ENCODE assay signal across 8 cellular contexts in genomic region chr11:62665630-62666258, GRCh38. TPM values are rescaled to one million over a fixed set of nuclear protein-coding genes. Genes with fewer than 3 reads are reported as not detected.
DNase-seq lines count a peak whose midpoint lies in the region; ATAC-seq and TF ChIP-seq lines count a peak whose summit lies in the region.

No MANE protein-coding gene starts in this region.

- H3K4me1 ChIP-seq in left ventricle myocardium inferior: peaks cover 64% of the 10 kb centered on the region

- H3K36me3 ChIP-seq in SK-N-MC (ENCODE audit: insufficient read depth, low read length) (peaks cover 25% of the 10 kb centered on the region), left ventricle myocardium inferior (peaks cover 21% of the 10 kb centered on the region)

- H3K27ac ChIP-seq in SK-N-MC: peak overlapping the region; percentile 58
- H3K27ac ChIP-seq in left ventricle myocardium inferior (replicated peaks): peak overlapping the region; percentile 95

- peak; percentile 13 for ATAC-seq in HG03095 (IDR thresholded peaks at IDR 0.05; ENCODE audit: unreplicated experiment)
- ATAC-seq in activated naive CD8-positive, alpha-beta T cell treated with anti-CD3 and anti-CD28 coated beads, Interleukin-2, amount 10 ng/mL, durations not matched to agents 7 days and 5 days (ENCODE audit: low read depth): peak; percentile 20

- intact Hi-C loops in left ventricle myocardium inferior (cut with micrococcal nuclease): no loop called here

- TF ChIP-seq CTCF in left ventricle myocardium inferior (IDR thresholded peaks at IDR 0.05; ENCODE audit: borderline replicate concordance): no peak

- peak; percentile 43 for DNase-seq in NCI-H2171 treated with DMSO at 0.1 percent for 48 hours (lab: John Stamatoyannopoulos, UW)
- no peak for DNase-seq in NCI-H2171 (lab: John Stamatoyannopoulos, UW)
- no peak for DNase-seq in SK-N-MC (ENCODE audit: low read depth, low spot score)
- DNase-seq in activated naive CD8-positive, alpha-beta T cell treated with anti-CD3 and anti-CD28 coated beads, Interleukin-2, amount 10 ng/mL, durations not matched to agents 7 days and 5 days: peak; percentile 69
- no peak for DNase-seq in left ventricle myocardium inferior
- peak; percentile 30 for DNase-seq in pulmonary artery endothelial cell (ENCODE audit: low read depth, low spot score)
- DNase-seq in inferior parietal cortex (ENCODE audit: extremely low spot score): no peak

- peak overlapping the region; percentile 94 for H3K27ac Mint-ChIP-seq in activated naive CD8-positive, alpha-beta T cell treated with anti-CD3 and anti-CD28 coated beads, Interleukin-2, amount 10 ng/mL, durations not matched to agents 7 days and 5 days

- H3K4me3 Mint-ChIP-seq in activated naive CD8-positive, alpha-beta T cell treated with anti-CD3 and anti-CD28 coated beads, Interleukin-2, amount 10 ng/mL, durations not matched to agents 7 days and 5 days: peak overlapping the region; percentile 97

- H3K27me3 Mint-ChIP-seq in activated naive CD8-positive, alpha-beta T cell treated with anti-CD3 and anti-CD28 coated beads, Interleukin-2, amount 10 ng/mL, durations not matched to agents 7 days and 5 days: no peaks in the 10 kb centered on the region

- POLR2A ChIA-PET in activated naive CD8-positive, alpha-beta T cell treated with anti-CD3 and anti-CD28 coated beads, Interleukin-2, amount 10 ng/mL, durations not matched to agents 7 days and 5 days (lab: Charles Lee): interaction anchor here (0.8 to 7.0 kb wide), 37 partner anchors 9 to 293 kb away, joined by 3 to 187 read pairs (median 10); partner anchors contain the start of genes B3GAT3, BSCL2, EEF1G and EML3

- no peaks in the 10 kb centered on the region for H3K27me3 ChIP-seq in left ventricle myocardium inferior (ENCODE audit: low read depth)

- H3K9me3 Mint-ChIP-seq in activated naive CD8-positive, alpha-beta T cell treated with anti-CD3 and anti-CD28 coated beads, Interleukin-2, amount 10 ng/mL, durations not matched to agents 7 days and 5 days: no peaks in the 10 kb centered on the region

- H3K9me3 ChIP-seq in SK-N-MC (ENCODE audit: low read depth, low read length) (no peaks in the 10 kb centered on the region), left ventricle myocardium inferior (replicated peaks) (no peaks in the 10 kb centered on the region)

- H3K4me3 ChIP-seq in SK-N-MC (peak overlapping the region; percentile 92), left ventricle myocardium inferior (peak overlapping the region; percentile 93)

- peaks cover 20% of the 10 kb centered on the region for H3K36me3 Mint-ChIP-seq in activated naive CD8-positive, alpha-beta T cell treated with anti-CD3 and anti-CD28 coated beads, Interleukin-2, amount 10 ng/mL, durations not matched to agents 7 days and 5 days

- H3K9ac ChIP-seq in SK-N-MC (ENCODE audit: insufficient read length): peak overlapping the region; percentile 97

- H3K4me1 Mint-ChIP-seq in activated naive CD8-positive, alpha-beta T cell treated with anti-CD3 and anti-CD28 coated beads, Interleukin-2, amount 10 ng/mL, durations not matched to agents 7 days and 5 days: peaks cover 36% of the 10 kb centered on the region

RNA-seq across cellular contexts. Expression of gene CSKMT, which starts 0.6 kb away (rescaled TPM):
- total RNA-seq in activated naive CD8-positive, alpha-beta T cell treated with anti-CD3 and anti-CD28 coated beads, Interleukin-2, amount 10 ng/mL, durations not matched to agents 7 days and 5 days: 10 to 100 TPM; 23.3 to 27.3 TPM
- total RNA-seq in left ventricle myocardium inferior: 5.0 TPM
- total RNA-seq in pulmonary artery endothelial cell: 7.5 TPM in 2 replicates

RNA-seq across cellular contexts. Expression of gene C11orf98, which starts 0.7 kb away (rescaled TPM):
- 100 to 1,000 TPM in 1 of 2 experiments, 10 to 100 TPM in 1; 99.9 to 104 TPM for total RNA-seq in activated naive CD8-positive, alpha-beta T cell treated with anti-CD3 and anti-CD28 coated beads, Interleukin-2, amount 10 ng/mL, durations not matched to agents 7 days and 5 days
- 31.1 TPM for total RNA-seq in left ventricle myocardium inferior
- total RNA-seq in pulmonary artery endothelial cell: 40.5 and 49.2 TPM in 2 replicates

RNA-seq across cellular contexts. Expression of gene UQCC3, which starts 5.7 kb away (rescaled TPM):
- total RNA-seq in activated naive CD8-positive, alpha-beta T cell treated with anti-CD3 and anti-CD28 coated beads, Interleukin-2, amount 10 ng/mL, durations not matched to agents 7 days and 5 days: 1 to 10 TPM; 6.7 to 6.8 TPM
- 6.9 TPM for total RNA-seq in left ventricle myocardium inferior
- 10.0 and 13.0 TPM in 2 replicates for total RNA-seq in pulmonary artery endothelial cell

RNA-seq across cellular contexts. Expression of gene LBHD1, which starts 6.3 kb away (rescaled TPM):
- total RNA-seq in activated naive CD8-positive, alpha-beta T cell treated with anti-CD3 and anti-CD28 coated beads, Interleukin-2, amount 10 ng/mL, durations not matched to agents 7 days and 5 days: 10 to 100 TPM; 23.5 to 23.6 TPM
- total RNA-seq in left ventricle myocardium inferior: 2.1 TPM
- total RNA-seq in pulmonary artery endothelial cell: 2.3 and 3.3 TPM in 2 replicates

RNA-seq across cellular contexts. Expression of gene INTS5, which starts 12.6 kb away (rescaled TPM):
- total RNA-seq in activated naive CD8-positive, alpha-beta T cell treated with anti-CD3 and anti-CD28 coated beads, Interleukin-2, amount 10 ng/mL, durations not matched to agents 7 days and 5 days: 10 to 100 TPM; 30.1 to 30.2 TPM
- total RNA-seq in left ventricle myocardium inferior (10.1 TPM), pulmonary artery endothelial cell (25.5 and 26.2 TPM in 2 replicates)

Comparison
In these comparisons a context has a peak if more than half of its experiments do, and no peak if none do; other contexts are left out.
1. DNase-seq: peak in NCI-H2171 treated with DMSO at 0.1 percent for 48 hours (single experiment), activated naive CD8-positive, alpha-beta T cell treated with anti-CD3 and anti-CD28 coated beads, Interleukin-2, amount 10 ng/mL, durations not matched to agents 7 days and 5 days (single experiment) and pulmonary artery endothelial cell (single experiment); none in NCI-H2171 (single experiment), SK-N-MC (single experiment), left ventricle myocardium inferior (single experiment) and inferior parietal cortex (single experiment).